8 cellular contexts compared by ENCODE assay signal in genomic region chr16:28211758-28212531, GRCh38. TPM values are rescaled to one million over a fixed set of nuclear protein-coding genes. Genes with fewer than 3 reads are reported as not detected.
DNase-seq lines count a peak whose midpoint lies in the region; ATAC-seq, FAIRE-seq and TF ChIP-seq lines count a peak whose summit lies in the region.

TSS of gene XPO6 (minus strand) at chr16:28211965. CDS start at chr16:28211368, 597 bp downstream.

- dilution Hi-C loops in keratinocyte (cut with MboI; ENCODE audit: extremely low pct_ligation_motif_present, low sequenced_read_pairs), result no loop called here

- peaks cover 9 to 10% of the 10 kb centered on the region in 2 experiments for H3K36me3 ChIP-seq in keratinocyte (ENCODE audit: control insufficient read depth in 2 of 2, extremely low read depth in 1 of 2, insufficient read depth in 2 of 2, low read length in 2 of 2)

- peaks cover 44% of the 10 kb centered on the region for H3K79me2 ChIP-seq in keratinocyte (ENCODE audit: control insufficient read depth, insufficient read depth, low read length)

- no peak for FAIRE-seq in keratinocyte (lab: Jason Lieb, UNC)

- no peaks in the 10 kb centered on the region for H3K27me3 ChIP-seq in keratinocyte (ENCODE audit: control insufficient read depth, extremely low read depth, insufficient read depth, low read length)

- peaks cover 26% of the 10 kb centered on the region for H3K4me1 ChIP-seq in keratinocyte (ENCODE audit: control insufficient read depth, extremely low read depth, insufficient read depth, low read length)

- peak; percentile 86 for DNase-seq in AG09319 (ENCODE audit: extremely low read depth, low read depth)
- DNase-seq in NCI-H460 (ENCODE audit: extremely low read depth, low read depth), result peak; percentile 93
- peak; percentile 100 for DNase-seq in activated CD4-positive, CD25-positive, alpha-beta regulatory T cell treated with anti-CD3 and anti-CD28 coated beads, Interleukin-2, amount 50 U/mL, for 72 hours
- DNase-seq in cerebellar cortex (ENCODE audit: low spot score), result peak; percentile 96
- DNase-seq in keratinocyte (ENCODE audit: low read depth, low spot score), result peak; percentile 30
- peak; percentile 98 to 100 (median 99) for DNase-seq in stimulated activated CD4-positive, alpha-beta T cell treated with anti-CD3 and anti-CD28 coated beads, Interleukin-12 subunit alpha, Interleukin-12 subunit beta, amount 100 ng/mL, for 48 hours (ENCODE audit: low read depth in 2 of 3, low spot score in 1 of 3)

- H3K4me3 ChIP-seq in keratinocyte (ENCODE audit: control insufficient read depth in 2 of 3, extremely low read depth in 1 of 3, insufficient read depth in 2 of 3, low read depth in 1 of 3, low read length in 3 of 3), result peak within 1 kb of the TSS; percentile 76 to 97 (median 93)

- peak within 1 kb of the TSS; percentile 93 for H2AFZ ChIP-seq in keratinocyte (ENCODE audit: control insufficient read depth, low read length)

- no peaks in the 10 kb centered on the region for H3K9me3 ChIP-seq in keratinocyte (ENCODE audit: control insufficient read depth, low read depth, low read length)

- peaks cover 22% of the 10 kb centered on the region for H4K20me1 ChIP-seq in keratinocyte (ENCODE audit: control insufficient read depth, extremely low read depth, insufficient read depth, low read length)

- TF ChIP-seq CTCF in AG09319 (IDR thresholded peaks at IDR 0.05; ENCODE audit: low read depth, low read length), result no peak
- TF ChIP-seq CTCF in keratinocyte (optimal IDR thresholded peaks at IDR 0.05 in 1 of 3, IDR thresholded peaks at IDR 0.05 in 1 of 3, conservative IDR thresholded peaks at IDR 0.05 in 1 of 3; ENCODE audit: extremely low read depth in 1 of 3, insufficient read depth in 2 of 3, low read length in 3 of 3), result no peak

- H3K27ac ChIP-seq in keratinocyte (ENCODE audit: control insufficient read depth, insufficient read depth, low read length), result peak within 1 kb of the TSS; percentile 90

- ATAC-seq in GM19043 (IDR thresholded peaks at IDR 0.05; ENCODE audit: low read depth, unreplicated experiment) (peak; percentile 82), HG03354 (IDR thresholded peaks at IDR 0.05; ENCODE audit: poor library complexity, severe bottlenecking, unreplicated experiment) (peak; percentile 83)

- H3K4me2 ChIP-seq in keratinocyte (ENCODE audit: control insufficient read depth, extremely low read depth, insufficient read depth, low read depth, low read length), result peak within 1 kb of the TSS; percentile 89

- peak within 1 kb of the TSS; percentile 94 for H3K9ac ChIP-seq in keratinocyte (ENCODE audit: control insufficient read depth, extremely low read depth, insufficient read depth, low read length)

- H3K9me1 ChIP-seq in keratinocyte (ENCODE audit: control insufficient read depth, extremely low read depth, insufficient read depth, low read length), result peaks cover 3% of the 10 kb centered on the region

RNA-seq across cellular contexts. Expression of gene XPO6, which starts in this region (rescaled TPM):
- 98.1 and 110 TPM in 2 replicates for total RNA-seq in NCI-H460 (2014; rRNA removed; shearing (Covaris generic))
- polyA plus RNA-seq in NCI-H460 (2014; cell fraction: nucleus; rRNA removed), result 203 and 259 TPM in 2 replicates
- 111 to 127 TPM (median 114 TPM) in 3 replicates for polyA plus RNA-seq in keratinocyte
- polyA plus RNA-seq in keratinocyte (2011; ENCODE audit: low read depth), result 65.0 TPM
- 125 and 145 TPM in 2 replicates for polyA plus RNA-seq in keratinocyte (2011; cell fraction: cytosol; rRNA removed)
- 184 and 202 TPM in 2 replicates for polyA plus RNA-seq in keratinocyte (2011; cell fraction: nucleus; rRNA removed)
- 54.3 and 83.4 TPM in 2 replicates for polyA plus RNA-seq in keratinocyte (2012; ENCODE audit: low replicate concordance)
- 211 to 400 TPM (median 230 TPM) in 3 replicates for polyA minus RNA-seq in keratinocyte
- polyA minus RNA-seq in keratinocyte (2011; cell fraction: cytosol; rRNA and poly(A)+ RNA removed), result 181 TPM
- polyA minus RNA-seq in keratinocyte (2011; cell fraction: nucleus; rRNA and poly(A)+ RNA removed), result 136 and 217 TPM in 2 replicates

Comparison
In these comparisons a context has a peak if more than half of its experiments do, and no peak if none do; other contexts are left out.
1. Peak in every context shown above with its lines: DNase-seq, ATAC-seq, H3K4me3 ChIP-seq and H3K27ac ChIP-seq.
2. DNase-seq: peak in every context shown above with its lines; median percentile 100 in activated CD4-positive, CD25-positive, alpha-beta regulatory T cell treated with anti-CD3 and anti-CD28 coated beads, Interleukin-2, amount 50 U/mL, for 72 hours; 99 in stimulated activated CD4-positive, alpha-beta T cell treated with anti-CD3 and anti-CD28 coated beads, Interleukin-12 subunit alpha, Interleukin-12 subunit beta, amount 100 ng/mL, for 48 hours; 96 in cerebellar cortex; 93 in NCI-H460; 86 in AG09319; 30 in keratinocyte.